Comparison of ENCODE assay signal across 28 cellular contexts in genomic region chr11:1032310-1032891, GRCh38. TPM values are rescaled to one million over a fixed set of nuclear protein-coding genes. Genes with fewer than 3 reads are reported as not detected.
"Had no signal": no experiment of that assay in that cellular context is flagged by ENCODE, and none has a peak within 500 bp of the region (broad histone marks: within the 10 kb centered on the region; RNA-seq: fewer than 3 reads in every experiment).

No MANE protein-coding gene starts in this region.

- H3K4me1 Mint-ChIP-seq: activated naive CD8-positive, alpha-beta T cell treated with anti-CD3 and anti-CD28 coated beads, Interleukin-2, amount 10 ng/mL, durations not matched to agents 7 days and 5 days; nephron; stimulated activated memory B cell treated with anti-CD40 and anti-IgM and Interleukin-4, amounts not matched to agents 10 μg/mL and 1 μg/mL and 100 μg/mL, for 72 hours had no signal

- H3K4me3 Mint-ChIP-seq: activated naive CD8-positive, alpha-beta T cell treated with anti-CD3 and anti-CD28 coated beads, Interleukin-2, amount 10 ng/mL, durations not matched to agents 7 days and 5 days; activated T-cell treated with anti-CD3 and anti-CD28 coated beads, Interleukin-2, amount 50 U/mL, for 4 hours; nephron; stimulated activated memory B cell treated with anti-CD40 and anti-IgM and Interleukin-4, amounts not matched to agents 10 μg/mL and 1 μg/mL and 100 μg/mL, for 72 hours; type B pancreatic cell had no signal

- H3K4me3 ChIP-seq: cardiac muscle cell, heart left ventricle, smooth muscle cell, stomach, suprapubic skin had no signal

- H3K36me3 Mint-ChIP-seq: activated naive CD8-positive, alpha-beta T cell treated with anti-CD3 and anti-CD28 coated beads, Interleukin-2, amount 10 ng/mL, durations not matched to agents 7 days and 5 days; stimulated activated memory B cell treated with anti-CD40 and anti-IgM and Interleukin-4, amounts not matched to agents 10 μg/mL and 1 μg/mL and 100 μg/mL, for 72 hours; type B pancreatic cell had no signal

- H3K36me3 ChIP-seq: cardiac muscle cell, heart left ventricle, stomach, suprapubic skin had no signal

- H3K4me1 ChIP-seq: suprapubic skin had no signal

- H3K27me3 ChIP-seq: cardiac muscle cell had no signal

- H3K27ac Mint-ChIP-seq: activated naive CD8-positive, alpha-beta T cell treated with anti-CD3 and anti-CD28 coated beads, Interleukin-2, amount 10 ng/mL, durations not matched to agents 7 days and 5 days; activated T-helper 2 cell treated with anti-CD3 and anti-CD28 coated beads, Interferon-gamma antibody, Interleukin-2, Interleukin-4, amounts not matched to agents 10 μg/mL and 5 μg/mL and 100 μg/mL, durations not matched to agents 14 hours and 24 hours and 36 hours; nephron; stimulated activated memory B cell treated with anti-CD40 and anti-IgM and Interleukin-4, amounts not matched to agents 10 μg/mL and 1 μg/mL and 100 μg/mL, for 72 hours; type B pancreatic cell had no signal

- H3K9me3 ChIP-seq: heart left ventricle, SK-N-SH, stomach, suprapubic skin had no signal

- H3K9me3 Mint-ChIP-seq: activated T-cell treated with anti-CD3 and anti-CD28 coated beads, Interleukin-2, amount 50 U/mL, for 4 hours; activated T-helper 2 cell treated with anti-CD3 and anti-CD28 coated beads, Interferon-gamma antibody, Interleukin-2, Interleukin-4, amounts not matched to agents 10 μg/mL and 5 μg/mL and 100 μg/mL, durations not matched to agents 14 hours and 24 hours and 36 hours; nephron; type B pancreatic cell had no signal

- H3K27me3 Mint-ChIP-seq: activated naive CD8-positive, alpha-beta T cell treated with anti-CD3 and anti-CD28 coated beads, Interleukin-2, amount 10 ng/mL, durations not matched to agents 7 days and 5 days; stimulated activated memory B cell treated with anti-CD40 and anti-IgM and Interleukin-4, amounts not matched to agents 10 μg/mL and 1 μg/mL and 100 μg/mL, for 72 hours; type B pancreatic cell had no signal

- ATAC-seq: activated T-cell treated with anti-CD3 and anti-CD28 coated beads, Interleukin-2, amount 50 U/mL, for 4 hours; heart left ventricle; left cardiac atrium; sciatic nerve; stimulated activated memory B cell treated with anti-CD40 and anti-IgM and Interleukin-4, amounts not matched to agents 10 μg/mL and 1 μg/mL and 100 μg/mL, for 72 hours had no signal

- H3K27ac ChIP-seq: cardiac muscle cell, heart left ventricle, stomach, suprapubic skin, VCaP had no signal

- H3K4me2 ChIP-seq: SK-N-SH, smooth muscle cell had no signal

- DNase-seq: activated CD4-positive, alpha-beta T cell treated with anti-CD3 and anti-CD28 coated beads for 1 hour; activated CD8-positive, alpha-beta memory T cell treated with anti-CD3 and anti-CD28 coated beads, Interleukin-2, amount 50 U/mL, for 48 hours; activated naive CD4-positive, alpha-beta T cell treated with Interleukin-2 at 50 U/mL for 16 hours; activated naive CD8-positive, alpha-beta T cell treated with anti-CD3 and anti-CD28 coated beads, Interleukin-2, amount 10 ng/mL, durations not matched to agents 7 days and 5 days; activated T-cell treated with anti-CD3 and anti-CD28 coated beads, Interleukin-2, amount 50 U/mL, for 4 hours; amygdala; erythroblast; foreskin melanocyte; heart left ventricle; islet precursor cell; left cardiac atrium; occipital lobe; SK-N-SH; stimulated activated CD4-positive, alpha-beta T cell treated with anti-CD3 and anti-CD28 coated beads, Interleukin-15, amount 100 ng/mL, for 24 hours; stomach had no signal

RNA-seq across cellular contexts. Expression of gene MUC6, which starts 4.1 kb away (rescaled TPM):
- total RNA-seq: activated CD8-positive, alpha-beta memory T cell treated with anti-CD3 and anti-CD28 coated beads for 36 hours; activated naive CD8-positive, alpha-beta T cell treated with anti-CD3 and anti-CD28 coated beads, Interleukin-2, amount 10 ng/mL, durations not matched to agents 7 days and 5 days; activated T-helper 2 cell treated with anti-CD3 and anti-CD28 coated beads, Interferon-gamma antibody, Interleukin-2, Interleukin-4, amounts not matched to agents 10 μg/mL and 5 μg/mL and 100 μg/mL, durations not matched to agents 14 hours and 24 hours and 36 hours; cardiac muscle cell; chondrocyte; heart left ventricle; left cardiac atrium; occipital lobe; sciatic nerve; smooth muscle cell; T-helper 2 cell treated with Interferon-gamma antibody and Interleukin-4, amounts not matched to agents 100 ng/mL and 5 ng/mL, for 36 hours had no signal
- polyA plus RNA-seq: cardiac muscle cell, SK-N-SH, smooth muscle cell had no signal

RNA-seq across cellular contexts. Expression of gene MUC2, which starts 42.3 kb away (rescaled TPM):
- total RNA-seq: activated CD8-positive, alpha-beta memory T cell treated with anti-CD3 and anti-CD28 coated beads for 36 hours; activated naive CD8-positive, alpha-beta T cell treated with anti-CD3 and anti-CD28 coated beads, Interleukin-2, amount 10 ng/mL, durations not matched to agents 7 days and 5 days; activated T-helper 2 cell treated with anti-CD3 and anti-CD28 coated beads, Interferon-gamma antibody, Interleukin-2, Interleukin-4, amounts not matched to agents 10 μg/mL and 5 μg/mL and 100 μg/mL, durations not matched to agents 14 hours and 24 hours and 36 hours; chondrocyte; liver; occipital lobe; sciatic nerve; smooth muscle cell; T-helper 2 cell treated with Interferon-gamma antibody and Interleukin-4, amounts not matched to agents 100 ng/mL and 5 ng/mL, for 36 hours had no signal
- polyA plus RNA-seq: cardiac muscle cell, SK-N-SH, smooth muscle cell, stomach had no signal
